19 cellular contexts compared by ENCODE assay signal in genomic region chr6:150129616-150130505, GRCh38. TPM values are rescaled to one million over a fixed set of nuclear protein-coding genes. Genes with fewer than 3 reads are reported as not detected.
"Had no signal": no experiment of that assay in that cellular context is flagged by ENCODE, and none has a peak within 500 bp of the region (broad histone marks: within the 10 kb centered on the region; RNA-seq: fewer than 3 reads in every experiment).

No MANE protein-coding gene starts in this region.

- DNase-seq: effector memory CD4-positive, alpha-beta T cell; islet precursor cell; mammary epithelial cell; mucosa of descending colon; naive thymus-derived CD8-positive, alpha-beta T cell; posterior cingulate gyrus; right cardiac atrium; small intestine; stimulated activated CD4-positive, alpha-beta T cell treated with anti-CD3 and anti-CD28 coated beads, Interleukin-12 subunit alpha, Interleukin-12 subunit beta, amount 100 ng/mL, for 4 hours; stimulated activated naive CD4-positive, alpha-beta T cell treated with Interleukin-2 at 50 U/mL for 16 hours had no signal

- H3K36me3 Mint-ChIP-seq: naive thymus-derived CD8-positive, alpha-beta T cell; type B pancreatic cell had no signal

- FAIRE-seq: endometrium, frontal cortex, small intestine, urothelium cell line had no signal

- H3K9me3 Mint-ChIP-seq: naive thymus-derived CD8-positive, alpha-beta T cell had no signal

- H3K27ac Mint-ChIP-seq: type B pancreatic cell had no signal

- H3K27ac ChIP-seq: neutrophil had no signal

- H3K9me3 ChIP-seq: mucosa of descending colon, neutrophil had no signal

- ATAC-seq: esophagus mucosa; left lobe of liver; mucosa of descending colon; naive thymus-derived CD8-positive, alpha-beta T cell; right cardiac atrium had no signal

- H3K4me3 Mint-ChIP-seq: naive thymus-derived CD8-positive, alpha-beta T cell; type B pancreatic cell had no signal

- H3K4me3 ChIP-seq: mucosa of descending colon had no signal

- H3K36me3 ChIP-seq: neutrophil had no signal

RNA-seq across cellular contexts. Expression of gene PPP1R14C, which starts 13.0 kb away (rescaled TPM):
- total RNA-seq: naive thymus-derived CD8-positive, alpha-beta T cell; pulmonary artery endothelial cell had no signal
- polyA plus RNA-seq: fibroblast of lung had no signal
